42 cellular contexts compared by ENCODE assay signal in genomic region chr6:104984831-104985230, GRCh38. TPM values are rescaled to one million over a fixed set of nuclear protein-coding genes. Genes with fewer than 3 reads are reported as not detected.
"Had no signal": no experiment of that assay in that cellular context is flagged by ENCODE, and none has a peak within 500 bp of the region (broad histone marks: within the 10 kb centered on the region; RNA-seq: fewer than 3 reads in every experiment).

No MANE protein-coding gene starts in this region.

- H3K27me3 Mint-ChIP-seq: activated naive CD4-positive, alpha-beta T cell treated with anti-CD3 and anti-CD28 coated beads, Interleukin-2, amount 10 ng/mL, durations not matched to agents 7 days and 5 days; brain had no signal

- H3K9me3 ChIP-seq: adrenal gland, ascending aorta, body of pancreas, breast epithelium had no signal

- ATAC-seq: activated naive CD4-positive, alpha-beta T cell treated with anti-CD3 and anti-CD28 coated beads, Interleukin-2, amount 50 U/mL, for 72 hours; activated naive CD8-positive, alpha-beta T cell treated with anti-CD3 and anti-CD28 coated beads, Interleukin-2, amount 50 U/mL, for 24 hours; activated T-cell treated with anti-CD3 and anti-CD28 coated beads, Interleukin-2, amount 50 U/mL, for 4 hours; activated T-cell treated with anti-CD3 and anti-CD28 coated beads, Interleukin-2, amount 50 U/mL, for 72 hours; activated T-helper 17 cell treated with anti-CD3 and anti-CD28 coated beads, Interleukin-2, amount 50 U/mL, for 72 hours; body of pancreas had no signal

- H3K27me3 ChIP-seq: adrenal gland, ascending aorta, body of pancreas, brain microvascular endothelial cell, breast epithelium had no signal

- H3K36me3 Mint-ChIP-seq: activated naive CD4-positive, alpha-beta T cell treated with anti-CD3 and anti-CD28 coated beads, Interleukin-2, amount 10 ng/mL, durations not matched to agents 7 days and 5 days; activated naive CD4-positive, alpha-beta T cell treated with anti-CD3 and anti-CD28 coated beads, Interleukin-2, amount 50 U/mL, for 24 hours; activated naive CD4-positive, alpha-beta T cell treated with anti-CD3 and anti-CD28 coated beads, Interleukin-2, amount 50 U/mL, for 72 hours; activated naive CD8-positive, alpha-beta T cell; activated naive CD8-positive, alpha-beta T cell treated with anti-CD3 and anti-CD28 coated beads for 36 hours; activated naive CD8-positive, alpha-beta T cell treated with anti-CD3 and anti-CD28 coated beads, Interleukin-2, amount 10 ng/mL, durations not matched to agents 7 days and 5 days had no signal

- H3K4me1 ChIP-seq: adrenal gland, ascending aorta, body of pancreas, breast epithelium had no signal

- H3K4me1 Mint-ChIP-seq: activated naive CD4-positive, alpha-beta T cell treated with anti-CD3 and anti-CD28 coated beads, Interleukin-2, amount 10 ng/mL, durations not matched to agents 7 days and 5 days; activated naive CD4-positive, alpha-beta T cell treated with anti-CD3 and anti-CD28 coated beads, Interleukin-2, amount 50 U/mL, for 24 hours; activated naive CD8-positive, alpha-beta T cell treated with anti-CD3 and anti-CD28 coated beads, Interleukin-2, amount 10 ng/mL, durations not matched to agents 7 days and 5 days; activated naive CD8-positive, alpha-beta T cell treated with anti-CD3 and anti-CD28 coated beads, Interleukin-2, amount 50 U/mL, for 24 hours; activated T-helper 17 cell treated with anti-CD3 and anti-CD28 coated beads, Interleukin-2, amount 50 U/mL, for 72 hours; central memory CD8-positive, alpha-beta T cell had no signal

- H3K4me3 ChIP-seq: adrenal gland, ascending aorta, body of pancreas, breast epithelium had no signal

- H3K27ac Mint-ChIP-seq: activated naive CD4-positive, alpha-beta T cell treated with anti-CD3 and anti-CD28 coated beads for 36 hours; activated naive CD4-positive, alpha-beta T cell treated with anti-CD3 and anti-CD28 coated beads, Interleukin-2, amount 10 ng/mL, durations not matched to agents 7 days and 5 days; activated naive CD4-positive, alpha-beta T cell treated with anti-CD3 and anti-CD28 coated beads, Interleukin-2, amount 50 U/mL, for 24 hours; activated naive CD4-positive, alpha-beta T cell treated with anti-CD3 and anti-CD28 coated beads, Interleukin-2, amount 50 U/mL, for 72 hours; activated naive CD8-positive, alpha-beta T cell; activated naive CD8-positive, alpha-beta T cell treated with anti-CD3 and anti-CD28 coated beads for 36 hours; activated naive CD8-positive, alpha-beta T cell treated with anti-CD3 and anti-CD28 coated beads, Interleukin-2, amount 10 ng/mL, durations not matched to agents 7 days and 5 days; activated naive CD8-positive, alpha-beta T cell treated with anti-CD3 and anti-CD28 coated beads, Interleukin-2, amount 50 U/mL, for 24 hours; activated T-cell treated with anti-CD3 and anti-CD28 coated beads, Interleukin-2, amount 50 U/mL, for 24 hours; activated T-cell treated with anti-CD3 and anti-CD28 coated beads, Interleukin-2, amount 50 U/mL, for 72 hours; activated T-helper 1 cell treated with anti-CD3 and anti-CD28 coated beads, Interleukin-12 subunit alpha, Interleukin-12 subunit beta, Interleukin-2, Interleukin-4 antibody, amounts not matched to agents 30 ng/mL and 10 ng/mL and 1 ng/mL, durations not matched to agents 14 hours and 24 hours and 36 hours; activated T-helper 17 cell treated with anti-CD3 and anti-CD28 coated beads, Interleukin-2, amount 50 U/mL, for 72 hours; activated T-helper 2 cell treated with anti-CD3 and anti-CD28 coated beads, Interferon-gamma antibody, Interleukin-2, Interleukin-4, amounts not matched to agents 10 μg/mL and 5 μg/mL and 100 μg/mL, durations not matched to agents 14 hours and 24 hours and 36 hours; brain had no signal

- H3K4me3 Mint-ChIP-seq: activated naive CD4-positive, alpha-beta T cell treated with anti-CD3 and anti-CD28 coated beads for 36 hours; activated naive CD4-positive, alpha-beta T cell treated with anti-CD3 and anti-CD28 coated beads, Interleukin-2, amount 10 ng/mL, durations not matched to agents 7 days and 5 days; activated naive CD4-positive, alpha-beta T cell treated with anti-CD3 and anti-CD28 coated beads, Interleukin-2, amount 50 U/mL, for 24 hours; activated naive CD8-positive, alpha-beta T cell; activated naive CD8-positive, alpha-beta T cell treated with anti-CD3 and anti-CD28 coated beads for 36 hours; activated naive CD8-positive, alpha-beta T cell treated with anti-CD3 and anti-CD28 coated beads, Interleukin-2, amount 10 ng/mL, durations not matched to agents 7 days and 5 days; activated naive CD8-positive, alpha-beta T cell treated with anti-CD3 and anti-CD28 coated beads, Interleukin-2, amount 50 U/mL, for 24 hours; activated T-cell treated with anti-CD3 and anti-CD28 coated beads, Interleukin-2, amount 50 U/mL, for 24 hours; activated T-cell treated with anti-CD3 and anti-CD28 coated beads, Interleukin-2, amount 50 U/mL, for 4 hours; activated T-cell treated with anti-CD3 and anti-CD28 coated beads, Interleukin-2, amount 50 U/mL, for 72 hours; activated T-helper 1 cell treated with anti-CD3 and anti-CD28 coated beads, Interleukin-12 subunit alpha, Interleukin-12 subunit beta, Interleukin-2, Interleukin-4 antibody, amounts not matched to agents 30 ng/mL and 10 ng/mL and 1 ng/mL, durations not matched to agents 14 hours and 24 hours and 36 hours; activated T-helper 17 cell treated with anti-CD3 and anti-CD28 coated beads, Interleukin-2, amount 50 U/mL, for 72 hours; brain; central memory CD8-positive, alpha-beta T cell had no signal

- H3K27ac ChIP-seq: adrenal gland, ascending aorta, body of pancreas, brain microvascular endothelial cell, breast epithelium had no signal

- H3K36me3 ChIP-seq: adrenal gland, ascending aorta, brain microvascular endothelial cell, breast epithelium had no signal

- H3K9me3 Mint-ChIP-seq: activated naive CD4-positive, alpha-beta T cell treated with anti-CD3 and anti-CD28 coated beads for 36 hours; activated naive CD4-positive, alpha-beta T cell treated with anti-CD3 and anti-CD28 coated beads, Interleukin-2, amount 10 ng/mL, durations not matched to agents 7 days and 5 days; activated naive CD4-positive, alpha-beta T cell treated with anti-CD3 and anti-CD28 coated beads, Interleukin-2, amount 50 U/mL, for 24 hours; activated naive CD4-positive, alpha-beta T cell treated with anti-CD3 and anti-CD28 coated beads, Interleukin-2, amount 50 U/mL, for 72 hours; activated naive CD8-positive, alpha-beta T cell treated with anti-CD3 and anti-CD28 coated beads for 36 hours; activated naive CD8-positive, alpha-beta T cell treated with anti-CD3 and anti-CD28 coated beads, Interleukin-2, amount 10 ng/mL, durations not matched to agents 7 days and 5 days; activated naive CD8-positive, alpha-beta T cell treated with anti-CD3 and anti-CD28 coated beads, Interleukin-2, amount 50 U/mL, for 24 hours; activated T-cell treated with anti-CD3 and anti-CD28 coated beads, Interleukin-2, amount 50 U/mL, for 24 hours; activated T-cell treated with anti-CD3 and anti-CD28 coated beads, Interleukin-2, amount 50 U/mL, for 4 hours; activated T-cell treated with anti-CD3 and anti-CD28 coated beads, Interleukin-2, amount 50 U/mL, for 72 hours; activated T-helper 1 cell treated with anti-CD3 and anti-CD28 coated beads, Interleukin-12 subunit alpha, Interleukin-12 subunit beta, Interleukin-2, Interleukin-4 antibody, amounts not matched to agents 30 ng/mL and 10 ng/mL and 1 ng/mL, durations not matched to agents 14 hours and 24 hours and 36 hours; activated T-helper 17 cell treated with anti-CD3 and anti-CD28 coated beads, Interleukin-2, amount 50 U/mL, for 72 hours; activated T-helper 2 cell treated with anti-CD3 and anti-CD28 coated beads, Interferon-gamma antibody, Interleukin-2, Interleukin-4, amounts not matched to agents 10 μg/mL and 5 μg/mL and 100 μg/mL, durations not matched to agents 14 hours and 24 hours and 36 hours; central memory CD8-positive, alpha-beta T cell had no signal

- DNase-seq: activated effector memory CD4-positive, alpha-beta T cell treated with anti-CD3 and anti-CD28 coated beads, Interleukin-2, amount 50 U/mL, for 16 hours; activated effector memory CD4-positive, alpha-beta T cell treated with Interleukin-2 at 50 U/mL for 16 hours; activated gamma-delta T cell; activated gamma-delta T cell treated with Interleukin-2 at 50 U/mL for 16 hours; activated naive CD4-positive, alpha-beta T cell; activated naive CD4-positive, alpha-beta T cell treated with anti-CD3 and anti-CD28 coated beads for 36 hours; activated naive CD4-positive, alpha-beta T cell treated with anti-CD3 and anti-CD28 coated beads, Interleukin-2, amount 10 ng/mL, durations not matched to agents 7 days and 5 days; activated naive CD4-positive, alpha-beta T cell treated with anti-CD3 and anti-CD28 coated beads, Interleukin-2, amount 50 U/mL, for 16 hours; activated naive CD4-positive, alpha-beta T cell treated with Interleukin-2 at 50 U/mL for 16 hours; activated naive CD8-positive, alpha-beta T cell treated with anti-CD3 and anti-CD28 coated beads for 36 hours; activated naive CD8-positive, alpha-beta T cell treated with anti-CD3 and anti-CD28 coated beads, Interleukin-2, amount 10 ng/mL, durations not matched to agents 7 days and 5 days; activated naive CD8-positive, alpha-beta T cell treated with anti-CD3 and anti-CD28 coated beads, Interleukin-2, amount 50 U/mL, for 24 hours; activated T-cell treated with anti-CD3 and anti-CD28 coated beads for 4 hours; activated T-cell treated with anti-CD3 and anti-CD28 coated beads, Interleukin-2, amount 50 U/mL, for 1 hour; activated T-cell treated with anti-CD3 and anti-CD28 coated beads, Interleukin-2, amount 50 U/mL, for 24 hours; activated T-cell treated with anti-CD3 and anti-CD28 coated beads, Interleukin-2, amount 50 U/mL, for 4 hours; activated T-cell treated with anti-CD3 and anti-CD28 coated beads, Interleukin-2, amount 50 U/mL, for 48 hours; activated T-cell treated with anti-CD3 and anti-CD28 coated beads, Interleukin-2, amount 50 U/mL, for 72 hours; adrenal gland; amniotic stem cell; amygdala; anterior cingulate cortex; aorta; body of pancreas; brain microvascular endothelial cell; caudate nucleus; central memory CD4-positive, alpha-beta T cell; cerebellar nuclear complex had no signal

RNA-seq across cellular contexts. Expression of gene LIN28B, which starts 27.9 kb away (rescaled TPM):
- total RNA-seq: activated naive CD4-positive, alpha-beta T cell treated with anti-CD3 and anti-CD28 coated beads for 36 hours; activated naive CD4-positive, alpha-beta T cell treated with anti-CD3 and anti-CD28 coated beads, Interleukin-2, amount 50 U/mL, for 72 hours; activated naive CD8-positive, alpha-beta T cell treated with anti-CD3 and anti-CD28 coated beads, Interleukin-2, amount 10 ng/mL, durations not matched to agents 7 days and 5 days; activated T-cell treated with anti-CD3 and anti-CD28 coated beads, Interleukin-2, amount 50 U/mL, for 72 hours; activated T-helper 1 cell treated with anti-CD3 and anti-CD28 coated beads, Interleukin-12 subunit alpha, Interleukin-12 subunit beta, Interleukin-2, Interleukin-4 antibody, amounts not matched to agents 30 ng/mL and 10 ng/mL and 1 ng/mL, durations not matched to agents 14 hours and 24 hours and 36 hours; activated T-helper 17 cell treated with anti-CD3 and anti-CD28 coated beads, Interleukin-2, amount 50 U/mL, for 72 hours; aorta; ascending aorta; body of pancreas; breast epithelium; bronchial epithelial cell; cardiac septum; chondrocyte had no signal
- polyA plus RNA-seq: adipose tissue, aorta had no signal
